8 cellular contexts compared by ENCODE assay signal in genomic region chr9:34665109-34665380, GRCh38. TPM values are rescaled to one million over a fixed set of nuclear protein-coding genes. Genes with fewer than 3 reads are reported as not detected.
DNase-seq lines count a peak whose midpoint lies in the region; ATAC-seq, FAIRE-seq and TF ChIP-seq lines count a peak whose summit lies in the region.

No MANE protein-coding gene starts in this region.

- POLR2A ChIA-PET in IMR-90 (lab: Charles Lee; ENCODE audit: unreplicated experiment) = no interaction called here

- H3K14ac ChIP-seq in IMR-90 (replicated peaks; ENCODE audit: low read depth, low read length) = no peak overlapping the region

- ATAC-seq in IMR-90 (ENCODE audit: low read depth) (peak; percentile 7; the same call in 1 of the 2 replicates), pancreas (peak in 1 of 4 donors; percentile 7), HG03457 (IDR thresholded peaks at IDR 0.05; ENCODE audit: unreplicated experiment) (no peak)

- 0 out of 2 replicates have a peak overlapping the region, but pooled peaks have one; percentile 27 for H4K91ac ChIP-seq in IMR-90 (ENCODE audit: insufficient read depth, low read depth, low read length)

- H3K23ac ChIP-seq in IMR-90 (ENCODE audit: low read depth, low read length) = peak overlapping the region; percentile 60; the same call in 1 of the 2 replicates

- TF ChIP-seq CTCF in IMR-90 (conservative IDR thresholded peaks at IDR 0.05; ENCODE audit: low read depth, low read length) (no peak), pancreas (IDR thresholded peaks at IDR 0.05) (no peak)

- H2AK9ac ChIP-seq in IMR-90 (replicated peaks; ENCODE audit: low read depth, low read length, poor library complexity) = peak overlapping the region; percentile 89

- H3K9me3 ChIP-seq in IMR-90 (ENCODE audit: control insufficient read depth, insufficient read depth, low read length) (no peaks in the 10 kb centered on the region), pancreas (no peaks in the 10 kb centered on the region)
- no peaks in the 10 kb centered on the region for H3K9me3 ChIP-seq in effector memory CD4-positive, alpha-beta T cell (ENCODE audit: control insufficient read depth, low read length)

- peaks cover 12% of the 10 kb centered on the region for H3K9me1 ChIP-seq in IMR-90 (ENCODE audit: insufficient read depth, low read length)

- H3K4me1 Mint-ChIP-seq in T-helper 2 cell treated with Interferon-gamma antibody and Interleukin-4, amounts not matched to agents 5 μg/mL and 100 μg/mL, for 36 hours (ENCODE audit: low read depth) = peaks cover 42% of the 10 kb centered on the region

- peaks cover 9% of the 10 kb centered on the region for H4K20me1 ChIP-seq in IMR-90 (ENCODE audit: insufficient read depth, low read length)

- peaks cover 26 to 39% of the 10 kb centered on the region in 2 experiments for H3K79me1 ChIP-seq in IMR-90 (ENCODE audit: low read depth in 1 of 2, low read length in 2 of 2)

- peak overlapping the region; percentile 56 for H3K4me3 ChIP-seq in IMR-90 (ENCODE audit: insufficient read depth, low read depth, low read length)
- peak overlapping the region; percentile 53 for H3K4me3 ChIP-seq in effector memory CD4-positive, alpha-beta T cell (ENCODE audit: insufficient read depth, low read depth, low read length, poor library complexity, severe bottlenecking)
- peak overlapping the region; percentile 24 to 56 (median 48) for H3K4me3 ChIP-seq in pancreas

- BruUV-seq in IMR-90 (replicated peaks; lab: Mats Ljungman, UMichigan) = no TSS peak

- peaks cover 5% of the 10 kb centered on the region for H3K9me3 Mint-ChIP-seq in T-helper 2 cell treated with Interferon-gamma antibody and Interleukin-4, amounts not matched to agents 5 μg/mL and 100 μg/mL, for 36 hours

- H3K18ac ChIP-seq in IMR-90 (ENCODE audit: low read depth, low read length) = no peak overlapping the region

- peaks cover 3% of the 10 kb centered on the region for H3K36me3 ChIP-seq in IMR-90 (ENCODE audit: control insufficient read depth, insufficient read depth, low read length)
- peaks cover 7% of the 10 kb centered on the region for H3K36me3 ChIP-seq in effector memory CD4-positive, alpha-beta T cell (ENCODE audit: control insufficient read depth, insufficient read depth, low read length)
- H3K36me3 ChIP-seq in pancreas = no peaks in the 10 kb centered on the region

- no peak for FAIRE-seq in pancreas (lab: Jason Lieb, UNC)

- H3K4ac ChIP-seq in IMR-90 (ENCODE audit: low read depth, low read length) = peak overlapping the region; percentile 74; the same call in 1 of the 2 replicates

- H2AK5ac ChIP-seq in IMR-90 (ENCODE audit: low read depth, low read length) = no peak overlapping the region

- H3K4me3 Mint-ChIP-seq in T-helper 2 cell treated with Interferon-gamma antibody and Interleukin-4, amounts not matched to agents 5 μg/mL and 100 μg/mL, for 36 hours = peak overlapping the region; percentile 87

- H3K27me3 ChIP-seq in IMR-90 (ENCODE audit: control insufficient read depth, insufficient read depth, low read length) = no peaks in the 10 kb centered on the region
- H3K27me3 ChIP-seq in effector memory CD4-positive, alpha-beta T cell (replicated peaks; ENCODE audit: control insufficient read depth, insufficient read depth, low read length, poor library complexity, severe bottlenecking) = no peaks in the 10 kb centered on the region
- no peaks in the 10 kb centered on the region for H3K27me3 ChIP-seq in pancreas

- H4K5ac ChIP-seq in IMR-90 (ENCODE audit: low read depth, low read length) = no peak overlapping the region

- H3K36me3 Mint-ChIP-seq in T-helper 2 cell treated with Interferon-gamma antibody and Interleukin-4, amounts not matched to agents 5 μg/mL and 100 μg/mL, for 36 hours (ENCODE audit: low read depth) = peaks cover 43% of the 10 kb centered on the region

- intact Hi-C loops in IMR-90 (cut with micrococcal nuclease) = no loop called here
- intact Hi-C loops in pancreas (cut with DNase I) = no loop called here

- peak overlapping the region; percentile 96 for H2AFZ ChIP-seq in IMR-90 (replicated peaks; ENCODE audit: low read length, poor library complexity)

- no peaks in the 10 kb centered on the region for H3K27me3 Mint-ChIP-seq in T-helper 2 cell treated with Interferon-gamma antibody and Interleukin-4, amounts not matched to agents 5 μg/mL and 100 μg/mL, for 36 hours (ENCODE audit: low read depth)

- no peak for TF ChIP-seq POLR2A in IMR-90 (IDR thresholded peaks at IDR 0.05; ENCODE audit: low read depth, low read length)

- no peak overlapping the region for H2BK120ac ChIP-seq in IMR-90 (ENCODE audit: low read depth, low read length)

- DNase-seq in T-helper 2 cell treated with Interferon-gamma antibody and Interleukin-4, amounts not matched to agents 5 μg/mL and 100 μg/mL, for 36 hours (ENCODE audit: low spot score) = no peak
- DNase-seq in T-helper 2 cell (no peak), IMR-90 (no peak), pancreas (no peak), DMS114 treated with DMSO at 0.1 percent for 48 hours (lab: John Stamatoyannopoulos, UW; ENCODE audit: unreplicated experiment) (no peak), DMS79 treated with DMSO at 0.1 percent for 48 hours (lab: John Stamatoyannopoulos, UW) (no peak)
- DNase-seq in effector memory CD4-positive, alpha-beta T cell = no peak

- H3K4me1 ChIP-seq in IMR-90 (ENCODE audit: control insufficient read depth, insufficient read depth, low read length) (no peaks in the 10 kb centered on the region), pancreas (no peaks in the 10 kb centered on the region)
- H3K4me1 ChIP-seq in effector memory CD4-positive, alpha-beta T cell (ENCODE audit: control insufficient read depth, insufficient read depth, low read length, poor library complexity, severe bottlenecking) = peaks cover 44% of the 10 kb centered on the region

- peak overlapping the region; percentile 93 for H3K27ac Mint-ChIP-seq in T-helper 2 cell treated with Interferon-gamma antibody and Interleukin-4, amounts not matched to agents 5 μg/mL and 100 μg/mL, for 36 hours

- H3K27ac ChIP-seq in IMR-90 (ENCODE audit: insufficient read depth, low read length) = peak overlapping the region; percentile 66
- H3K27ac ChIP-seq in effector memory CD4-positive, alpha-beta T cell (ENCODE audit: insufficient read depth, low read length, poor library complexity, severe bottlenecking) = peak overlapping the region; percentile 72
- peak overlapping the region; percentile 69 to 95 (median 89) for H3K27ac ChIP-seq in pancreas

- H3K4me2 ChIP-seq in IMR-90 (ENCODE audit: low read depth, low read length) = peak overlapping the region; percentile 73

- in situ Hi-C loops in IMR-90 (cut with MboI; ENCODE audit: low sequenced_read_pairs) = no loop called here

- no peak overlapping the region for H2BK15ac ChIP-seq in IMR-90 (ENCODE audit: low read depth, low read length)

- peak overlapping the region; percentile 67 for H3K9ac ChIP-seq in IMR-90 (ENCODE audit: low read depth, low read length)

- dilution Hi-C loops in IMR-90 (cut with HindIII; ENCODE audit: low sequenced_read_pairs, unreplicated experiment) = no loop called here

- H2BK5ac ChIP-seq in IMR-90 (ENCODE audit: low read depth, low read length, poor library complexity, severe bottlenecking) = peak overlapping the region; percentile 35

- H3K56ac ChIP-seq in IMR-90 (ENCODE audit: extremely low read depth, insufficient read depth, low read length) = no peak overlapping the region

- no peak for TF ChIP-seq RAD21 in IMR-90 (IDR thresholded peaks at IDR 0.05; ENCODE audit: low read length)

- CTCF ChIA-PET in IMR-90 (lab: Yijun Ruan, JAX) = interaction anchor here (0.5 to 2.4 kb wide), 4 partner anchors 12 to 47 kb away, joined by 3 to 7 read pairs (median 5); partner anchors contain the start of gene IL11RA

- peak overlapping the region in 1 of 2 experiments; percentile 80; a peak in 1 of 4 replicates for H4K8ac ChIP-seq in IMR-90 (ENCODE audit: low read depth in 2 of 2, low read length in 2 of 2)

- H2BK20ac ChIP-seq in IMR-90 (ENCODE audit: low read depth, low read length) = no peak overlapping the region

- WGBS in IMR-90 (ENCODE audit: extremely low coverage in 2 of 2, insufficient read length in 1 of 2), 2 experiments = 0% methylated on average over 4 of the region's 20 CpGs; no CpG with 5 or more reads in 1 of the 2 experiments
- 0 to 1% methylated on average over 18 to 20 of the region's 20 CpGs for WGBS in pancreas, 2 donors

TF ChIP-seq in IMR-90, 13 proteins besides CTCF, POLR2A, EP300 and RAD21 (continues in another document):
- TF ChIP-seq MAZ (IDR thresholded peaks at IDR 0.05; ENCODE audit: borderline replicate concordance, low read depth, low read length) = no peak
- no peak for TF ChIP-seq RFX5 (IDR thresholded peaks at IDR 0.05; ENCODE audit: low read depth, low read length)
- no peak for TF ChIP-seq RCOR1 (IDR thresholded peaks at IDR 0.05; ENCODE audit: insufficient replicate concordance, low read length)

RNA-seq across cellular contexts. Expression of gene CCL27, which starts 2.6 kb away (rescaled TPM):
- 0.18 TPM in 1 of 2 replicates, not detected in the other for total RNA-seq in IMR-90 (2012; rRNA removed)
- 0.17 and 0.26 TPM in 2 replicates for polyA plus RNA-seq in IMR-90 (2012; rRNA removed)
- 0.04 TPM in 1 of 2 replicates, not detected in the other for polyA plus RNA-seq in IMR-90 (2012; cell fraction: cytosol; rRNA removed)
- polyA plus RNA-seq in IMR-90 (2012; cell fraction: nucleus; rRNA removed; ENCODE audit: low replicate concordance) = 0.20 and 0.40 TPM in 2 replicates
- not detected for total RNA-seq in pancreas
- polyA plus RNA-seq in pancreas = not detected

RNA-seq across cellular contexts. Expression of gene IL11RA, which starts 13.1 kb away (rescaled TPM):
- total RNA-seq in IMR-90 (2012; rRNA removed) (6.9 and 8.2 TPM in 2 replicates), pancreas (1 to 10 TPM; 4.1 to 8.2 (median 5.9) TPM)
- polyA plus RNA-seq in IMR-90 (2012; rRNA removed) (15.9 and 19.2 TPM in 2 replicates), pancreas (10 to 100 TPM; 12.6 to 30.0 TPM)
- 15.4 and 16.4 TPM in 2 replicates for polyA plus RNA-seq in IMR-90 (2012; cell fraction: cytosol; rRNA removed)
- 81.4 and 161 TPM in 2 replicates for polyA plus RNA-seq in IMR-90 (2012; cell fraction: nucleus; rRNA removed; ENCODE audit: low replicate concordance)

RNA-seq across cellular contexts. Expression of gene GALT, which starts 18.6 kb away (rescaled TPM):
- total RNA-seq in IMR-90 (2012; rRNA removed) (12.5 and 15.8 TPM in 2 replicates), pancreas (10 to 100 TPM; 11.0 to 30.8 (median 18.8) TPM)
- polyA plus RNA-seq in IMR-90 (2012; rRNA removed) (34.6 and 36.6 TPM in 2 replicates), pancreas (10 to 100 TPM; 58.0 to 60.5 TPM)
- polyA plus RNA-seq in IMR-90 (2012; cell fraction: cytosol; rRNA removed) = 17.9 and 19.0 TPM in 2 replicates
- polyA plus RNA-seq in IMR-90 (2012; cell fraction: nucleus; rRNA removed; ENCODE audit: low replicate concordance) = 231 and 346 TPM in 2 replicates

RNA-seq across cellular contexts. Expression of gene CCL19, which starts 26.0 kb away (rescaled TPM):
- total RNA-seq in IMR-90 (2012; rRNA removed) (not detected in 2 replicates), pancreas (1 to 10 TPM in 2 of 6 donors, under 1 TPM in 2, not detected in 2; 0.35 to 2.8 (median 1.8) TPM)
- polyA plus RNA-seq in IMR-90 (2012; rRNA removed) (not detected in 2 replicates), pancreas (1 to 10 TPM in 1 of 2 donors, under 1 TPM in 1; 0.68 to 2.1 TPM)
- not detected in 2 replicates for polyA plus RNA-seq in IMR-90 (2012; cell fraction: cytosol; rRNA removed)
- polyA plus RNA-seq in IMR-90 (2012; cell fraction: nucleus; rRNA removed; ENCODE audit: low replicate concordance) = not detected in 2 replicates

RNA-seq across cellular contexts. Expression of gene SIGMAR1, which starts 27.5 kb away (rescaled TPM):
- total RNA-seq in IMR-90 (2012; rRNA removed) (38.6 and 44.6 TPM in 2 replicates), pancreas (10 to 100 TPM; 20.4 to 27.2 (median 22.9) TPM)
- polyA plus RNA-seq in IMR-90 (2012; rRNA removed) (88.9 and 93.1 TPM in 2 replicates), pancreas (10 to 100 TPM; 18.3 to 23.0 TPM)
- polyA plus RNA-seq in IMR-90 (2012; cell fraction: cytosol; rRNA removed) = 77.6 and 124 TPM in 2 replicates
- polyA plus RNA-seq in IMR-90 (2012; cell fraction: nucleus; rRNA removed; ENCODE audit: low replicate concordance) = 17.7 and 38.8 TPM in 2 replicates
